Comparison of ENCODE assay signal across 13 cellular contexts in the genomic region with DNA sequence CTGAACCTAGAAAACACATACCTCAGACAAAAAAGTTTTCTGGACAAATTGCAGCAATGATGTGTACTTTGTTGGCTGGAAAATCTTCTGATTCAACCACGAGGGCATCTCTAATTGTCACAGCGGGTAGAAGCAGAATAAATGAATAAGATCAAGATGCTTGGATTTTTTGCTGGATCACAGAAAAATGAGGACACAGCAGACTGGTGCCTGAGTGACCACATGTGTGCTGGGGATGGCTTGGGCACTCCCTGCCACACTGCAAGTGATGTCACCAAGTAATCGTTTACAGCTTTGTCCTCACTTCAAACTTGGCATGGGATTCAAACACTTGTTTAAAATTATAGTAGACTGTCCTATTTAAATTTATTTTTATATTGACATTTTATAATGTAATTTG.
"Had no signal": no experiment of that assay in that cellular context is flagged by ENCODE, and none has a peak within 500 bp of the region (broad histone marks: within the 10 kb centered on the region; RNA-seq: fewer than 3 reads in every experiment).

No MANE protein-coding gene starts in this region.

- H3K4me1 ChIP-seq: ascending aorta, parathyroid adenoma had no signal

- H3K4me3 ChIP-seq: ascending aorta, thoracic aorta had no signal

- H3K36me3 ChIP-seq: ascending aorta, thoracic aorta had no signal

- H3K27me3 ChIP-seq: ascending aorta had no signal

- H3K9ac ChIP-seq: parathyroid adenoma had no signal

- H3K27ac ChIP-seq: ascending aorta, parathyroid adenoma, thoracic aorta had no signal

- ATAC-seq: activated CD4-positive, CD25-positive, alpha-beta regulatory T cell treated with anti-CD3 and anti-CD28 coated beads, Interleukin-2, amount 50 U/mL, for 24 hours; activated T-helper 17 cell treated with anti-CD3 and anti-CD28 coated beads, Interleukin-2, amount 50 U/mL, for 72 hours; left lobe of liver; naive thymus-derived CD8-positive, alpha-beta T cell; stimulated activated effector memory CD8-positive, alpha-beta T cell treated with anti-CD3 and anti-CD28 coated beads, Interleukin-12 subunit alpha, Interleukin-12 subunit beta, amount 100 ng/mL, for 72 hours had no signal

- DNase-seq: activated CD4-positive, alpha-beta T cell treated with anti-CD3 and anti-CD28 coated beads, Interleukin-2, amount 50 U/mL, for 1 hour; activated naive CD4-positive, alpha-beta T cell treated with anti-CD3 and anti-CD28 coated beads for 36 hours; activated T-cell treated with anti-CD3 and anti-CD28 coated beads for 4 hours; dermis blood vessel endothelial cell; erythroblast; naive thymus-derived CD8-positive, alpha-beta T cell had no signal

- H3K9me3 ChIP-seq: ascending aorta, thoracic aorta had no signal
